Comparison of ENCODE assay signal across 8 cellular contexts in genomic region chr19:29771708-29772415, GRCh38. TPM values are rescaled to one million over a fixed set of nuclear protein-coding genes. Genes with fewer than 3 reads are reported as not detected.
DNase-seq lines count a peak whose midpoint lies in the region; ATAC-seq and TF ChIP-seq lines count a peak whose summit lies in the region.

No MANE protein-coding gene starts in this region.

- H3K36me3 Mint-ChIP-seq in activated naive CD8-positive, alpha-beta T cell treated with anti-CD3 and anti-CD28 coated beads, Interleukin-2, amount 50 U/mL, for 24 hours (ENCODE audit: low read depth), result no peaks in the 10 kb centered on the region

- H3K4me3 ChIP-seq in skeletal muscle cell (ENCODE audit: low read depth, low read length), result no peak overlapping the region

- no peak overlapping the region for H3K4me3 Mint-ChIP-seq in activated naive CD8-positive, alpha-beta T cell treated with anti-CD3 and anti-CD28 coated beads, Interleukin-2, amount 50 U/mL, for 24 hours

- no peak overlapping the region for H3K27ac Mint-ChIP-seq in activated naive CD8-positive, alpha-beta T cell treated with anti-CD3 and anti-CD28 coated beads, Interleukin-2, amount 50 U/mL, for 24 hours

- DNase-seq in GM03348 (ENCODE audit: low spot score) (peak; percentile 88), NCI-H2227 treated with DMSO at 0.1 percent for 48 hours (lab: John Stamatoyannopoulos, UW) (peak; percentile 92), left ventricle myocardium superior (peak; percentile 65), skeletal muscle cell (ENCODE audit: low read depth) (peak; percentile 7)
- peak; percentile 45 for DNase-seq in activated naive CD8-positive, alpha-beta T cell treated with anti-CD3 and anti-CD28 coated beads, Interleukin-2, amount 50 U/mL, for 24 hours

- H3K9me3 Mint-ChIP-seq in activated naive CD8-positive, alpha-beta T cell treated with anti-CD3 and anti-CD28 coated beads, Interleukin-2, amount 50 U/mL, for 24 hours, result no peaks in the 10 kb centered on the region

- peak; percentile 78 for TF ChIP-seq CTCF in 22Rv1 (IDR thresholded peaks at IDR 0.05)

- TF ChIP-seq POLR2A in GM18505 (IDR thresholded peaks at IDR 0.05; ENCODE audit: borderline replicate concordance, extremely low read depth, insufficient read depth, insufficient read length), result no peak

- intact Hi-C loops in left ventricle myocardium superior (cut with micrococcal nuclease), result loop anchor here (5.0 kb wide), 1 partner anchor 100 kb away; no protein-coding TSS in a partner anchor

- no peaks in the 10 kb centered on the region for H3K4me1 Mint-ChIP-seq in activated naive CD8-positive, alpha-beta T cell treated with anti-CD3 and anti-CD28 coated beads, Interleukin-2, amount 50 U/mL, for 24 hours

- peak; percentile 60 for ATAC-seq in activated naive CD8-positive, alpha-beta T cell treated with anti-CD3 and anti-CD28 coated beads, Interleukin-2, amount 50 U/mL, for 24 hours
- peak; percentile 82 for ATAC-seq in left ventricle myocardium superior
- ATAC-seq in HG03039 (IDR thresholded peaks at IDR 0.05; ENCODE audit: unreplicated experiment), result no peak
- ATAC-seq in GM18505 (IDR thresholded peaks at IDR 0.05; ENCODE audit: unreplicated experiment), result no peak

- H3K27me3 Mint-ChIP-seq in activated naive CD8-positive, alpha-beta T cell treated with anti-CD3 and anti-CD28 coated beads, Interleukin-2, amount 50 U/mL, for 24 hours, result peaks cover 2% of the 10 kb centered on the region

- no peak overlapping the region for H3K27ac ChIP-seq in 22Rv1

RNA-seq across cellular contexts. Expression of gene CCNE1, which starts 39.9 kb away (rescaled TPM):
- 3.3 TPM for total RNA-seq in left ventricle myocardium superior

RNA-seq across cellular contexts. Expression of gene C19orf12, which starts 56.8 kb away (rescaled TPM):
- 57.0 TPM for total RNA-seq in left ventricle myocardium superior

Comparison
In these comparisons a context has a peak if more than half of its experiments do, and no peak if none do; other contexts are left out.
1. DNase-seq: peak in every context shown above with its lines; median percentile 92 in NCI-H2227 treated with DMSO at 0.1 percent for 48 hours; 88 in GM03348; 65 in left ventricle myocardium superior; 45 in activated naive CD8-positive, alpha-beta T cell treated with anti-CD3 and anti-CD28 coated beads, Interleukin-2, amount 50 U/mL, for 24 hours; 7 in skeletal muscle cell.
2. ATAC-seq: peak in activated naive CD8-positive, alpha-beta T cell treated with anti-CD3 and anti-CD28 coated beads, Interleukin-2, amount 50 U/mL, for 24 hours (single experiment) and left ventricle myocardium superior (single experiment); none in HG03039 (single experiment) and GM18505 (single experiment).